Comparison of ENCODE assay signal across 9 cellular contexts in the genomic region with DNA sequence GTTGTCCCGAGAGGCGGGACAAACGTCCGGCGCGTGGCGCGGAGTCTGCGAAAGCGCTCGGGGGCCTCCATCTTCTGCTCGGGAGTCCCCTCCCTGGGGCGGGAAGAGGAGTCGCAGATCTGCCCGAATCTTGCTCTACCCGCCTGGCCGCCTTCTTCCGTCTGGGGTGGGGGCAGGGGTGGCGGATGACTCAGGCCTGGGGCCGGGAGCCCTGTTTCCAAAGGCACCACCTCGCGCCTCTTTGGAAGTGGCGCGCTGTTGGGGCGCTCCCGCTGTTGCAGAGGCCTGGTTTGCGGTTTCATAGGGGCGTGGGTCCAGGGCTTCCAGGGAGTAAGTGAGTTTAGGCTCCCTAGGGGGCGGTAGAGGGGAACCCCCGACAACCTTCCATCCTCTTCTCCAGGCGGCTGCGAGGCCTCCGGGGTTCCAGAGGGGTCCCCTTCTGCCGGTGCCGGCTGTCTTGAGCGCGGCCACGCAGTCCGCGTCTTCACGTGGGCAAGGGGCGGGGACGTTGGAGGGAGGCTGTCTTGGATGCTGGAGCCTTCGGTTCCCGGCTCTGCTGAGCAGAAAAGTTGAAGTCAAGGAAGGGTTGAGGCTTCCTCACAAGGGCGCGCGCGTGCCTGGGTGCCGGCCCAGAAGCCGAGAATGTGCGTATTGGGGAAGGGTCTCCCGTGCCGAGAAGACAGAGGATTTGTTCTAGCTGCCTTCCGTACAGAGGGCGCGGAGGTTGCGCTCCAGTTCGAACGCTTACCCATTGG. TPM values are rescaled to one million over a fixed set of nuclear protein-coding genes. Genes with fewer than 3 reads are reported as not detected.
DNase-seq lines count a peak whose midpoint lies in the region; ATAC-seq, FAIRE-seq and TF ChIP-seq lines count a peak whose summit lies in the region.
"Had no signal": no experiment of that assay in that cellular context is flagged by ENCODE, and none has a peak within 500 bp of the region (broad histone marks: within the 10 kb centered on the region; RNA-seq: fewer than 3 reads in every experiment).

No MANE protein-coding gene starts in this region.

- peaks cover 42% of the 10 kb centered on the region for H4K20me1 ChIP-seq in neural progenitor cell (ENCODE audit: low read depth)

- no peaks in the 10 kb centered on the region for H3K36me3 ChIP-seq in neural progenitor cell
- H3K36me3 ChIP-seq in CD8-positive, alpha-beta T cell (ENCODE audit: insufficient read depth, low read length) = no peaks in the 10 kb centered on the region

- peak overlapping the region; percentile 98 for H3K4me2 ChIP-seq in neural progenitor cell

- H3K27ac ChIP-seq in neural progenitor cell = no peak overlapping the region
- H3K27ac ChIP-seq in CD8-positive, alpha-beta T cell (ENCODE audit: low read depth, low read length) = no peak overlapping the region

- H3K4me3 Mint-ChIP-seq in neural progenitor cell = peak overlapping the region; percentile 48
- H3K4me3 Mint-ChIP-seq in CD8-positive, alpha-beta T cell = no peak overlapping the region

- H3K9me3 ChIP-seq in neural progenitor cell (ENCODE audit: low read depth) = no peaks in the 10 kb centered on the region
- H3K9me3 ChIP-seq in CD8-positive, alpha-beta T cell (ENCODE audit: low read length) = no peaks in the 10 kb centered on the region

- peak; percentile 76 for TF ChIP-seq CTCF in neural progenitor cell (IDR thresholded peaks at IDR 0.05)
- no peak for TF ChIP-seq CTCF in CD8-positive, alpha-beta T cell (IDR thresholded peaks at IDR 0.05)

- no peaks in the 10 kb centered on the region for H3K36me3 Mint-ChIP-seq in neural progenitor cell
- no peaks in the 10 kb centered on the region for H3K36me3 Mint-ChIP-seq in CD8-positive, alpha-beta T cell

- H3K79me2 ChIP-seq in neural progenitor cell (ENCODE audit: low read depth) = no peaks in the 10 kb centered on the region

- CTCF ChIA-PET in CD8-positive, alpha-beta T cell (lab: Charles Lee) = interaction anchor here (0.6 to 0.9 kb wide), 2 partner anchors 11 to 18 kb away, joined by 3 to 4 read pairs; no protein-coding TSS in a partner anchor

- no peaks in the 10 kb centered on the region for H3K9me3 Mint-ChIP-seq in neural progenitor cell
- H3K9me3 Mint-ChIP-seq in CD8-positive, alpha-beta T cell = no peaks in the 10 kb centered on the region

- POLR2A ChIA-PET in CD8-positive, alpha-beta T cell (lab: Charles Lee) = no interaction called here

- peaks cover 62% of the 10 kb centered on the region for H3K27me3 Mint-ChIP-seq in neural progenitor cell (ENCODE audit: insufficient read depth, low read depth)
- peaks cover 33% of the 10 kb centered on the region for H3K27me3 Mint-ChIP-seq in CD8-positive, alpha-beta T cell (ENCODE audit: low read depth)

- no peak overlapping the region for H3K27ac Mint-ChIP-seq in neural progenitor cell
- no peak overlapping the region for H3K27ac Mint-ChIP-seq in CD8-positive, alpha-beta T cell

- H2AFZ ChIP-seq in neural progenitor cell (replicated peaks) = peak overlapping the region; percentile 88

- DNase-seq in EL (peak; percentile 61), HTR-8/SVneo (ENCODE audit: insufficient read length, low spot score) (peak; percentile 60), dermis blood vessel endothelial cell (peak; percentile 20), neural progenitor cell (ENCODE audit: low spot score) (peak; percentile 89), NCI-H345 treated with DMSO at 0.1 percent for 48 hours (lab: John Stamatoyannopoulos, UW; ENCODE audit: unreplicated experiment) (no peak)
- no peak for DNase-seq in CD8-positive, alpha-beta T cell
- DNase-seq: activated effector memory CD4-positive, alpha-beta T cell treated with anti-CD3 and anti-CD28 coated beads, Interleukin-2, amount 50 U/mL, for 16 hours; stimulated activated CD4-positive, alpha-beta T cell treated with anti-CD3 and anti-CD28 coated beads, Interleukin-12 subunit alpha, Interleukin-12 subunit beta, amount 100 ng/mL, for 4 hours had no signal

- no peak overlapping the region for H3K9ac ChIP-seq in neural progenitor cell

- peaks cover 17% of the 10 kb centered on the region for H3F3A ChIP-seq in neural progenitor cell (ENCODE audit: low read depth)

- H3K4me3 ChIP-seq in neural progenitor cell = peak overlapping the region; percentile 47
- no peak overlapping the region for H3K4me3 ChIP-seq in CD8-positive, alpha-beta T cell (ENCODE audit: low read depth, low read length)

- intact Hi-C loops in CD8-positive, alpha-beta T cell (cut with DNase I, micrococcal nuclease) = no loop called here

- no peak for ATAC-seq in HG02840 (IDR thresholded peaks at IDR 0.05; ENCODE audit: low FRiP score, unreplicated experiment)
- ATAC-seq in CD8-positive, alpha-beta T cell = no peak

- H3K4me1 ChIP-seq in neural progenitor cell = peaks cover 43% of the 10 kb centered on the region
- peaks cover 5% of the 10 kb centered on the region for H3K4me1 ChIP-seq in CD8-positive, alpha-beta T cell (ENCODE audit: insufficient read depth, low read length)

- FAIRE-seq in HTR-8/SVneo (lab: Jason Lieb, UNC) = peak; percentile 20

- peaks cover 28% of the 10 kb centered on the region for H3K4me1 Mint-ChIP-seq in neural progenitor cell
- peaks cover 4% of the 10 kb centered on the region for H3K4me1 Mint-ChIP-seq in CD8-positive, alpha-beta T cell (ENCODE audit: low read depth)

- H3K27me3 ChIP-seq in neural progenitor cell = peaks cover 89% of the 10 kb centered on the region
- peaks cover 10% of the 10 kb centered on the region for H3K27me3 ChIP-seq in CD8-positive, alpha-beta T cell (ENCODE audit: insufficient read depth, low read length)

RNA-seq across cellular contexts. Expression of gene TFAP2C, which starts 2.6 kb away (rescaled TPM):
- total RNA-seq in dermis blood vessel endothelial cell = not detected in 2 replicates
- 0.60 and 1.1 TPM in 2 replicates for total RNA-seq in neural progenitor cell (ENCODE audit: low replicate concordance)
- total RNA-seq in CD8-positive, alpha-beta T cell = not detected

Comparison
In these comparisons a context has a peak if more than half of its experiments do, and no peak if none do; other contexts are left out.
1. DNase-seq: peak in EL (single experiment), HTR-8/SVneo (single experiment), dermis blood vessel endothelial cell (single experiment) and neural progenitor cell (single experiment); none in NCI-H345 treated with DMSO at 0.1 percent for 48 hours (single experiment) and CD8-positive, alpha-beta T cell (0 of 7).